18 cellular contexts compared by ENCODE assay signal in genomic region chr16:27903046-27903655, GRCh38.
DNase-seq lines count a peak whose midpoint lies in the region; ATAC-seq, FAIRE-seq and TF ChIP-seq lines count a peak whose summit lies in the region.
"Had no signal": no experiment of that assay in that cellular context is flagged by ENCODE, and none has a peak within 500 bp of the region (broad histone marks: within the 10 kb centered on the region; RNA-seq: fewer than 3 reads in every experiment).

No MANE protein-coding gene starts in this region.

- WGBS in H1 (ENCODE audit: extremely low coverage in 1 of 2, insufficient coverage in 1 of 2, insufficient read length in 1 of 2, insufficient replicate concordance in 2 of 2, low coverage in 1 of 2, low lambda C conversion rate in 2 of 2, missing lambda C conversion rate in 1 of 2), 2 experiments: 83% methylated on average over 9 of the region's 12 CpGs; no CpG with 5 or more reads in 1 of the 2 experiments
- WGBS in neuronal stem cell (ENCODE audit: extremely low coverage in 2 of 2, insufficient read length in 2 of 2, insufficient replicate concordance in 1 of 2), 2 donors: no CpG with 5 or more reads among the region's 12 CpGs
- WGBS in spleen, 5 donors: 55 to 71% (median 60%) methylated on average over 9 to 12 of the region's 12 CpGs
- WGBS in suprapubic skin: 66% methylated on average over 9 of the region's 12 CpGs

- H4K20me1 ChIP-seq in H1 (replicated peaks in 1 of 2; ENCODE audit: control insufficient read depth in 1 of 2, insufficient read depth in 2 of 2, low read length in 2 of 2): no peaks in the 10 kb centered on the region

- intact Hi-C loops in spleen (cut with DNase I; ENCODE audit: low total_unique reads): no loop called here

- H3K27ac ChIP-seq in H1 (ENCODE audit: low read depth, low read length): no peak overlapping the region
- H3K27ac ChIP-seq in neuronal stem cell (replicated peaks; ENCODE audit: low read length): no peak overlapping the region
- no peak overlapping the region for H3K27ac ChIP-seq in spleen
- H3K27ac ChIP-seq in suprapubic skin: no peak overlapping the region
- no peak overlapping the region for H3K27ac ChIP-seq in foreskin keratinocyte
- H3K27ac ChIP-seq: GM23248 had no signal

- H2BK5ac ChIP-seq in H1 (ENCODE audit: low read depth, low read length): no peak overlapping the region
- H2BK5ac ChIP-seq in neuronal stem cell (ENCODE audit: low read length): no peak overlapping the region

- H2AK5ac ChIP-seq in H1 (ENCODE audit: low read depth, low read length) (no peak overlapping the region), neuronal stem cell (ENCODE audit: low read depth, low read length) (peak overlapping the region; percentile 29)

- H2BK120ac ChIP-seq in H1 (replicated peaks; ENCODE audit: low read depth, low read length) (no peak overlapping the region), neuronal stem cell (ENCODE audit: low read depth, low read length) (no peak overlapping the region)

- no peak overlapping the region for H3K18ac ChIP-seq in H1 (ENCODE audit: extremely low read depth, low read length)
- H3K18ac ChIP-seq in neuronal stem cell (ENCODE audit: low read length): peak overlapping the region; percentile 19

- H4K8ac ChIP-seq in H1 (ENCODE audit: extremely low read depth, insufficient read depth, low read length): peak overlapping the region; percentile 57; the same call in 1 of the 2 replicates
- no peak overlapping the region for H4K8ac ChIP-seq in neuronal stem cell (ENCODE audit: low read depth, low read length)

- H3K79me2 ChIP-seq in H1 (ENCODE audit: control insufficient read depth in 1 of 2, insufficient read depth in 2 of 2, low read length in 2 of 2): no peaks in the 10 kb centered on the region

- H2BK15ac ChIP-seq in H1 (ENCODE audit: low read length) (no peak overlapping the region), neuronal stem cell (ENCODE audit: low read length) (no peak overlapping the region)

- H2AFZ ChIP-seq in H1 (ENCODE audit: low read length) (no peak overlapping the region), neuronal stem cell (ENCODE audit: low read length) (peak overlapping the region; percentile 29)
- H2AFZ ChIP-seq: GM23248 had no signal

- CTCF ChIA-PET in H1 (lab: Charles Lee; ENCODE audit: partially characterized antibody): interaction anchor here (1.3 to 2.0 kb wide), 3 partner anchors 9 to 14 kb away, joined by 3 to 8 read pairs (median 5); no protein-coding TSS in a partner anchor

- H2BK20ac ChIP-seq in H1 (ENCODE audit: low read length): no peak overlapping the region

- FAIRE-seq in H1 (lab: Jason Lieb, UNC): no peak
- FAIRE-seq: G401.6, GM12892 had no signal

- no peaks in the 10 kb centered on the region for H3K23me2 ChIP-seq in H1 (ENCODE audit: low read depth, low read length)

- ATAC-seq in foreskin keratinocyte: no peak
- ATAC-seq: HCT116 had no signal

- H3K36me3 ChIP-seq in H1 (ENCODE audit: control insufficient read depth in 2 of 4, insufficient read depth in 4 of 4, low read length in 3 of 4): no peaks in the 10 kb centered on the region
- H3K36me3 ChIP-seq in neuronal stem cell (replicated peaks in 1 of 2; ENCODE audit: control insufficient read depth in 2 of 2, insufficient read depth in 2 of 2, low read length in 2 of 2): no peaks in the 10 kb centered on the region
- no peaks in the 10 kb centered on the region for H3K36me3 ChIP-seq in spleen
- no peaks in the 10 kb centered on the region for H3K36me3 ChIP-seq in suprapubic skin

- H3K4me1 ChIP-seq in H1 (replicated peaks in 1 of 4; ENCODE audit: control insufficient read depth in 3 of 4, insufficient read depth in 4 of 4, low read length in 3 of 4): no peaks in the 10 kb centered on the region
- H3K4me1 ChIP-seq in neuronal stem cell (ENCODE audit: control insufficient read depth in 2 of 2, insufficient read depth in 1 of 2, low read depth in 1 of 2, low read length in 2 of 2): no peaks in the 10 kb centered on the region
- no peaks in the 10 kb centered on the region for H3K4me1 ChIP-seq in spleen
- no peaks in the 10 kb centered on the region for H3K4me1 ChIP-seq in suprapubic skin
- H3K4me1 ChIP-seq in foreskin keratinocyte: no peaks in the 10 kb centered on the region

- H3K79me1 ChIP-seq in H1 (ENCODE audit: low read depth, low read length) (no peaks in the 10 kb centered on the region), neuronal stem cell (ENCODE audit: low read depth, low read length) (no peaks in the 10 kb centered on the region)

- H4K91ac ChIP-seq in H1 (replicated peaks; ENCODE audit: insufficient read length, low read length) (no peak overlapping the region), neuronal stem cell (ENCODE audit: low read depth, low read length, poor library complexity) (no peak overlapping the region)

- H3K14ac ChIP-seq in H1 (ENCODE audit: insufficient read length) (no peak overlapping the region), neuronal stem cell (ENCODE audit: low read length) (peak overlapping the region; percentile 31)

- H3K27me3 ChIP-seq in H1 (replicated peaks in 1 of 4; ENCODE audit: control insufficient read depth in 3 of 4, extremely low read depth in 1 of 4, insufficient read depth in 3 of 4, low read length in 3 of 4): no peaks in the 10 kb centered on the region
- no peaks in the 10 kb centered on the region for H3K27me3 ChIP-seq in neuronal stem cell (ENCODE audit: control insufficient read depth in 3 of 3, insufficient read depth in 3 of 3, low read depth in 1 of 3, low read length in 3 of 3)
- peaks cover 0 to 27% (median 0%) of the 10 kb centered on the region in 7 donors for H3K27me3 ChIP-seq in spleen (replicated peaks in 1 of 7)
- H3K27me3 ChIP-seq in suprapubic skin: peaks cover 15% of the 10 kb centered on the region
- no peaks in the 10 kb centered on the region for H3K27me3 ChIP-seq in foreskin keratinocyte

- H2BK12ac ChIP-seq in H1 (ENCODE audit: low read depth, low read length) (no peak overlapping the region), neuronal stem cell (ENCODE audit: low read length) (no peak overlapping the region)

- no peak overlapping the region for H3K4me3 ChIP-seq in H1 (ENCODE audit: extremely low read depth in 1 of 4, insufficient read depth in 2 of 4, low read depth in 3 of 4, low read length in 4 of 4)
- H3K4me3 ChIP-seq in neuronal stem cell (ENCODE audit: low read length in 2 of 2): peak overlapping the region in 1 of 2 donors; percentile 5
- H3K4me3 ChIP-seq in spleen: no peak overlapping the region
- no peak overlapping the region for H3K4me3 ChIP-seq in suprapubic skin
- H3K4me3 ChIP-seq: GM23248 had no signal

- H3K9ac ChIP-seq in H1 (replicated peaks in 1 of 4; ENCODE audit: extremely low read depth in 1 of 4, low read depth in 3 of 4, low read length in 3 of 4) (no peak overlapping the region), neuronal stem cell (ENCODE audit: low read depth, low read length, poor library complexity) (no peak overlapping the region)
- H3K9ac ChIP-seq: GM23248 had no signal

- H3K56ac ChIP-seq in H1 (replicated peaks; ENCODE audit: insufficient read length, low read depth, low read length): no peak overlapping the region

- no peak overlapping the region for H3K23ac ChIP-seq in H1 (ENCODE audit: insufficient read length)
- H3K23ac ChIP-seq in neuronal stem cell (ENCODE audit: low read depth, low read length, poor library complexity): no peak overlapping the region

- TF ChIP-seq CTCF in H1 (IDR thresholded peaks at IDR 0.05; ENCODE audit: control extremely low read depth in 1 of 3, insufficient read depth in 1 of 3, low read depth in 1 of 3, low read length in 3 of 3): no peak
- no peak for TF ChIP-seq CTCF in spleen (IDR thresholded peaks at IDR 0.05 in 8 of 11, conservative IDR thresholded peaks at IDR 0.05 in 3 of 11)
- no peak for TF ChIP-seq CTCF in suprapubic skin (IDR thresholded peaks at IDR 0.05)
- TF ChIP-seq CTCF in foreskin keratinocyte (conservative IDR thresholded peaks at IDR 0.05): no peak

- H4K5ac ChIP-seq in H1 (ENCODE audit: insufficient read length, low read depth, low read length): no peak overlapping the region

- H3K4me2 ChIP-seq in H1 (ENCODE audit: insufficient read depth in 1 of 2, low read depth in 2 of 2, low read length in 2 of 2): no peak overlapping the region
- H3K4me2 ChIP-seq in neuronal stem cell (ENCODE audit: insufficient read depth, low read length, poor library complexity, severe bottlenecking): no peak overlapping the region

- TF ChIP-seq POLR2A in H1 (IDR thresholded peaks at IDR 0.05; ENCODE audit: control extremely low read depth in 1 of 2, low read depth in 2 of 2, low read length in 2 of 2) (no peak), spleen (IDR thresholded peaks at IDR 0.05) (no peak), suprapubic skin (IDR thresholded peaks at IDR 0.05) (no peak)

- POLR2A ChIA-PET in H1 (lab: Charles Lee; ENCODE audit: partially characterized antibody): no interaction called here

- H3K4ac ChIP-seq in H1 (replicated peaks; ENCODE audit: insufficient read length, low read depth, low read length): no peak overlapping the region
- no peak overlapping the region for H3K4ac ChIP-seq in neuronal stem cell (ENCODE audit: low read length)

- TF ChIP-seq RAD21 in H1 (IDR thresholded peaks at IDR 0.05 in 1 of 2, conservative IDR thresholded peaks at IDR 0.05 in 1 of 2; ENCODE audit: low read depth in 2 of 2, low read length in 2 of 2): no peak

- H3K9me3 ChIP-seq in H1 (ENCODE audit: insufficient read depth in 2 of 2, low read depth in 1 of 2, low read length in 1 of 2) (no peaks in the 10 kb centered on the region), neuronal stem cell (replicated peaks in 1 of 2; ENCODE audit: control insufficient read depth in 2 of 2, insufficient read depth in 1 of 2, low read depth in 1 of 2, low read length in 2 of 2) (no peaks in the 10 kb centered on the region), spleen (no peaks in the 10 kb centered on the region), suprapubic skin (no peaks in the 10 kb centered on the region)

- DNase-seq in H1 (ENCODE audit: low read depth in 1 of 2, low spot score in 2 of 2) (no peak), neuronal stem cell (ENCODE audit: low spot score) (no peak), spleen (peak; percentile 56), suprapubic skin (ENCODE audit: low spot score in 2 of 2) (no peak), foreskin keratinocyte (no peak), OCI-M2 (lab: John Stamatoyannopoulos, UW; ENCODE audit: unreplicated experiment) (no peak)
- DNase-seq: C1 segment of cervical spinal cord; Calu3; CD4-positive, alpha-beta memory T cell; COR-L47; DMS53; DND-41; GM23248; H9; HFFc6 had no signal

- no peak for TF ChIP-seq EP300 in H1 (IDR thresholded peaks at IDR 0.05; ENCODE audit: borderline replicate concordance in 1 of 2, low read depth in 2 of 2, low read length in 2 of 2)
- no peak for TF ChIP-seq EP300 in suprapubic skin (IDR thresholded peaks at IDR 0.05)

TF ChIP-seq in H1, 55 proteins besides CTCF, POLR2A, EP300 and RAD21 (continues in another document):
- TF ChIP-seq FOSL1 (IDR thresholded peaks at IDR 0.05; ENCODE audit: insufficient read depth, low read depth, low read length) (no peak), NANOG (IDR thresholded peaks at IDR 0.05; ENCODE audit: insufficient read depth, low read depth, low read length, poor library complexity, severe bottlenecking) (no peak), PHF8 (conservative IDR thresholded peaks at IDR 0.05; ENCODE audit: low read depth, low read length) (no peak)
